21 cellular contexts compared by ENCODE assay signal in the genomic region with DNA sequence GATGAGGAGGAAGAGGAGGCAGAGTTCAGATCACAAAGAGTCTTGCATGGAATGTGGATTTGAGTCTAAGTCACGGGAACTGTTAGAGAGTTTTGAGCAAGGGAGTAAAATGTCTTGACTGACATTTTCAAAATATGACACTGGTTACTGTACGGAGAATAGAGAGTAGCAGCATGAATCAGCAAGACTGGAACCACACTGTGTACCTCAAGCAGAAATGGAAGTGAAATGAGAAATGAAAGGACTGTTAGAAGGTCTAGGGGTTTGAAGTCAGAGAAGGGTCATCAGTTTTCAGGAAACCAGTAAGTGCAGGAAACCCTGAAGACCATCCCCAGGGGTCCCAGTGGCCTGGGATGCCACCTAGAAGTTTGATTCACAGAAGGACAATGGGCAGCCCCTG.
DNase-seq lines count a peak whose midpoint lies in the region; ATAC-seq and TF ChIP-seq lines count a peak whose summit lies in the region.
"Had no signal": no experiment of that assay in that cellular context is flagged by ENCODE, and none has a peak within 500 bp of the region (broad histone marks: within the 10 kb centered on the region; RNA-seq: fewer than 3 reads in every experiment).

No MANE protein-coding gene starts in this region.

- 40 to 52% (median 45%) methylated on average over 2 of the region's 2 CpGs for WGBS in spleen, 5 donors

- no peak overlapping the region for H3K27ac ChIP-seq in spleen
- H3K27ac ChIP-seq: epithelial cell of prostate, foreskin keratinocyte, KMS-11, sigmoid colon had no signal

- H3K36me3 ChIP-seq in spleen: no peaks in the 10 kb centered on the region
- H3K36me3 ChIP-seq: HAP-1, sigmoid colon had no signal

- DNase-seq in DMS79 (lab: John Stamatoyannopoulos, UW) (no peak), spleen (no peak)
- no peak for DNase-seq in activated effector memory CD4-positive, alpha-beta T cell treated with anti-CD3 and anti-CD28 coated beads, Interleukin-2, amount 50 U/mL, for 16 hours
- DNase-seq: activated effector memory CD4-positive, alpha-beta T cell treated with Interleukin-2 at 50 U/mL for 16 hours; CD4-positive, alpha-beta T cell; DMS53; foreskin keratinocyte; mesenchymal stem cell; naive thymus-derived CD4-positive, alpha-beta T cell; NCI-H1105 treated with DMSO at 0.1 percent for 48 hours; NCI-H2171 treated with DMSO at 0.1 percent for 48 hours; NCI-H69; sigmoid colon had no signal

- TF ChIP-seq POLR2A in spleen (IDR thresholded peaks at IDR 0.05): no peak

- peak; percentile 84 for ATAC-seq in GM18508 (IDR thresholded peaks at IDR 0.05; ENCODE audit: insufficient read depth, unreplicated experiment)
- ATAC-seq in GM19372 (IDR thresholded peaks at IDR 0.05; ENCODE audit: low read depth, unreplicated experiment): peak; percentile 73
- ATAC-seq in HG02759 (IDR thresholded peaks at IDR 0.05; ENCODE audit: unreplicated experiment): peak; percentile 64
- peak; percentile 49 for ATAC-seq in HG03442 (IDR thresholded peaks at IDR 0.05; ENCODE audit: unreplicated experiment)
- no peak for ATAC-seq in HG02970 (IDR thresholded peaks at IDR 0.05; ENCODE audit: low FRiP score, unreplicated experiment)
- ATAC-seq: foreskin keratinocyte; naive thymus-derived CD4-positive, alpha-beta T cell had no signal

- H3K4me3 ChIP-seq in spleen: no peak overlapping the region
- H3K4me3 ChIP-seq: HAP-1, sigmoid colon had no signal

- H3K27me3 ChIP-seq in spleen (replicated peaks in 1 of 7): no peaks in the 10 kb centered on the region
- H3K27me3 ChIP-seq: foreskin keratinocyte, sigmoid colon had no signal

- H3K9me3 ChIP-seq in spleen: peaks cover 0 to 9% (median 5%) of the 10 kb centered on the region in 8 donors
- H3K9me3 ChIP-seq: HAP-1 had no signal

- intact Hi-C loops in spleen (cut with DNase I; ENCODE audit: low total_unique reads): no loop called here

- H3K4me1 ChIP-seq in spleen: no peaks in the 10 kb centered on the region
- H3K4me1 ChIP-seq: foreskin keratinocyte, HAP-1, sigmoid colon had no signal

- no peak for TF ChIP-seq CTCF in spleen (IDR thresholded peaks at IDR 0.05 in 8 of 11, conservative IDR thresholded peaks at IDR 0.05 in 3 of 11)
